In genomic region chr7:148914208-148914777, GRCh38 we compare ENCODE assay signal across 8 cellular contexts. TPM values are rescaled to one million over a fixed set of nuclear protein-coding genes. Genes with fewer than 3 reads are reported as not detected.
DNase-seq lines count a peak whose midpoint lies in the region; ATAC-seq and TF ChIP-seq lines count a peak whose summit lies in the region.

No MANE protein-coding gene starts in this region.

- TF ChIP-seq CTCF in SK-N-SH (IDR thresholded peaks at IDR 0.05) (no peak), brain microvascular endothelial cell (IDR thresholded peaks at IDR 0.05; ENCODE audit: low read depth, low read length, missing control alignments) (no peak), MM.1S (IDR thresholded peaks at IDR 0.05; ENCODE audit: low read length) (no peak)

- H3K9ac ChIP-seq in SK-N-SH (no peak overlapping the region), MM.1S (ENCODE audit: low read length) (no peak overlapping the region)

- no peak for TF ChIP-seq EP300 in SK-N-SH (IDR thresholded peaks at IDR 0.05; ENCODE audit: borderline replicate concordance in 1 of 2, low read depth in 1 of 2, low read length in 1 of 2)

- CTCF ChIA-PET in SK-N-SH (lab: Yijun Ruan, JAX), result interaction anchor here (0.8 to 2.7 kb wide), 6 partner anchors 10 to 339 kb away, joined by 3 to 7 read pairs (median 4); no protein-coding TSS in a partner anchor

- H3K9me2 ChIP-seq in SK-N-SH (no peaks in the 10 kb centered on the region), MM.1S (replicated peaks; ENCODE audit: insufficient read depth, low read length) (no peaks in the 10 kb centered on the region)

- POLR2A ChIA-PET in SK-N-SH (lab: Yijun Ruan, JAX), result no interaction called here

- H3K4me2 ChIP-seq in SK-N-SH (peak overlapping the region; percentile 51), MM.1S (ENCODE audit: low read depth, low read length) (no peak overlapping the region)

- H3F3A ChIP-seq in SK-N-SH (replicated peaks; ENCODE audit: insufficient read depth) (peaks cover 5% of the 10 kb centered on the region), MM.1S (ENCODE audit: insufficient read depth, low read length) (no peaks in the 10 kb centered on the region)

- H3K9me3 ChIP-seq in SK-N-SH (no peaks in the 10 kb centered on the region), MM.1S (replicated peaks; ENCODE audit: insufficient read depth, low read length) (no peaks in the 10 kb centered on the region)

- H3K27me3 ChIP-seq in SK-N-SH (ENCODE audit: insufficient read depth), result peaks cover 5% of the 10 kb centered on the region; the same call in 1 of the 2 replicates
- peaks cover 13% of the 10 kb centered on the region for H3K27me3 ChIP-seq in brain microvascular endothelial cell (replicated peaks)
- no peaks in the 10 kb centered on the region for H3K27me3 ChIP-seq in MM.1S (replicated peaks; ENCODE audit: insufficient read depth, low read length)

- WGBS in SK-N-SH (ENCODE audit: low lambda C conversion rate), result 51% methylated on average over 10 of the region's 10 CpGs

- H3K4me3 ChIP-seq in SK-N-SH (ENCODE audit: low read depth in 2 of 2, low read length in 1 of 2), result no peak overlapping the region
- no peak overlapping the region for H3K4me3 ChIP-seq in brain microvascular endothelial cell (ENCODE audit: low read depth, low read length)
- no peak overlapping the region for H3K4me3 ChIP-seq in MM.1S (ENCODE audit: low read length)

- H3K4me1 ChIP-seq in SK-N-SH (ENCODE audit: control insufficient read depth in 1 of 2, insufficient read depth in 2 of 2, low read depth in 1 of 2, low read length in 1 of 2) (peaks cover 7 to 9% of the 10 kb centered on the region in 2 experiments; a peak in 2 of 4 replicates), MM.1S (ENCODE audit: low read length) (peaks cover 5% of the 10 kb centered on the region; the same call in 1 of the 2 replicates)

- no peak for TF ChIP-seq RAD21 in SK-N-SH (IDR thresholded peaks at IDR 0.05; ENCODE audit: low read length)

- H4K20me1 ChIP-seq in SK-N-SH (ENCODE audit: insufficient read depth), result no peaks in the 10 kb centered on the region
- no peaks in the 10 kb centered on the region for H4K20me1 ChIP-seq in MM.1S (ENCODE audit: insufficient read depth, low read length)

- no peak overlapping the region for H2AFZ ChIP-seq in SK-N-SH (ENCODE audit: low read depth)
- no peak overlapping the region for H2AFZ ChIP-seq in MM.1S (ENCODE audit: low read length)

- ATAC-seq in GM18517 (IDR thresholded peaks at IDR 0.05; ENCODE audit: unreplicated experiment), result peak; percentile 47
- ATAC-seq in HG02884 (IDR thresholded peaks at IDR 0.05; ENCODE audit: unreplicated experiment), result peak; percentile 53

- H3K27ac ChIP-seq in SK-N-SH (ENCODE audit: low read depth in 2 of 2, low read length in 1 of 2) (no peak overlapping the region), brain microvascular endothelial cell (no peak overlapping the region), MM.1S (ENCODE audit: low read length) (no peak overlapping the region)

- DNase-seq in SK-N-SH (no peak), brain microvascular endothelial cell (peak; percentile 69), MM.1S (no peak), NCI-H2081 (lab: John Stamatoyannopoulos, UW) (no peak), NCI-H446 treated with DMSO at 0.1 percent for 48 hours (lab: John Stamatoyannopoulos, UW) (no peak)
- DNase-seq in stimulated activated CD4-positive, alpha-beta T cell treated with anti-CD3 and anti-CD28 coated beads, Interleukin-1b, Interleukin-23, amount 100 ng/mL, for 48 hours, result peak; percentile 71

- H3K36me3 ChIP-seq in SK-N-SH (replicated peaks in 1 of 2; ENCODE audit: control insufficient read depth in 1 of 2, insufficient read depth in 2 of 2, low read length in 1 of 2) (no peaks in the 10 kb centered on the region), brain microvascular endothelial cell (replicated peaks) (no peaks in the 10 kb centered on the region), MM.1S (replicated peaks; ENCODE audit: insufficient read depth, low read length) (no peaks in the 10 kb centered on the region)

- no peaks in the 10 kb centered on the region for H3K79me2 ChIP-seq in SK-N-SH (ENCODE audit: insufficient read depth)
- no peaks in the 10 kb centered on the region for H3K79me2 ChIP-seq in MM.1S (ENCODE audit: low read length)

- in situ Hi-C loops in brain microvascular endothelial cell (cut with HindIII; ENCODE audit: low pct_ligation_motif_present, low sequenced_read_pairs), result no loop called here

TF ChIP-seq in SK-N-SH, 30 proteins besides CTCF, POLR2A, EP300 and RAD21 (continues in another document):
- TF ChIP-seq ZBTB33 (IDR thresholded peaks at IDR 0.05; ENCODE audit: borderline replicate concordance, low read depth) (no peak), RFX5 (IDR thresholded peaks at IDR 0.05; ENCODE audit: low read length) (no peak), MEF2A (IDR thresholded peaks at IDR 0.05; ENCODE audit: borderline replicate concordance, low read depth) (no peak), USF2 (IDR thresholded peaks at IDR 0.05; ENCODE audit: borderline replicate concordance, low read depth, low read length) (no peak), JUND (IDR thresholded peaks at IDR 0.05) (peak; percentile 90), TEAD4 (IDR thresholded peaks at IDR 0.05; ENCODE audit: borderline replicate concordance, insufficient read depth) (peak; percentile 56; the same call in 1 of the 2 replicates), FOSL2 (IDR thresholded peaks at IDR 0.05; ENCODE audit: borderline replicate concordance, low read depth) (peak; percentile 93), SMC3 (IDR thresholded peaks at IDR 0.05; ENCODE audit: low read depth, low read length) (no peak), CHD2 (IDR thresholded peaks at IDR 0.05; ENCODE audit: low read length, partially characterized antibody) (no peak), GABPA (IDR thresholded peaks at IDR 0.05; ENCODE audit: low read depth) (no peak), SIN3A (IDR thresholded peaks at IDR 0.05; ENCODE audit: borderline replicate concordance, low read depth, low read length) (peak; percentile 22; the same call in 1 of the 2 replicates), RXRA (IDR thresholded peaks at IDR 0.05; ENCODE audit: borderline replicate concordance, low read depth) (no peak), ELF1 (IDR thresholded peaks at IDR 0.05) (no peak), NFIC (IDR thresholded peaks at IDR 0.05; ENCODE audit: borderline replicate concordance) (peak; percentile 33; the same call in 1 of the 2 replicates), RCOR1 (IDR thresholded peaks at IDR 0.05; ENCODE audit: low read length) (0 out of 2 replicates have a peak, but pooled peaks have one; percentile 16), YY1 (IDR thresholded peaks at IDR 0.05; ENCODE audit: low read depth) (no peak), TAF1 (IDR thresholded peaks at IDR 0.05; ENCODE audit: borderline replicate concordance, low read depth, low read length) (no peak)
- TF ChIP-seq, protein P1, sequence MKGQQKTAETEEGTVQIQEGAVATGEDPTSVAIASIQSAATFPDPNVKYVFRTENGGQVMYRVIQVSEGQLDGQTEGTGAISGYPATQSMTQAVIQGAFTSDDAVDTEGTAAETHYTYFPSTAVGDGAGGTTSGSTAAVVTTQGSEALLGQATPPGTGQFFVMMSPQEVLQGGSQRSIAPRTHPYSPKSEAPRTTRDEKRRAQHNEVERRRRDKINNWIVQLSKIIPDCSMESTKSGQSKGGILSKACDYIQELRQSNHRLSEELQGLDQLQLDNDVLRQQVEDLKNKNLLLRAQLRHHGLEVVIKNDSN (IDR thresholded peaks at IDR 0.05; ENCODE audit: borderline replicate concordance, low read depth), result peak; percentile 38; the same call in 1 of the 2 replicates
- TF ChIP-seq, protein P2, sequence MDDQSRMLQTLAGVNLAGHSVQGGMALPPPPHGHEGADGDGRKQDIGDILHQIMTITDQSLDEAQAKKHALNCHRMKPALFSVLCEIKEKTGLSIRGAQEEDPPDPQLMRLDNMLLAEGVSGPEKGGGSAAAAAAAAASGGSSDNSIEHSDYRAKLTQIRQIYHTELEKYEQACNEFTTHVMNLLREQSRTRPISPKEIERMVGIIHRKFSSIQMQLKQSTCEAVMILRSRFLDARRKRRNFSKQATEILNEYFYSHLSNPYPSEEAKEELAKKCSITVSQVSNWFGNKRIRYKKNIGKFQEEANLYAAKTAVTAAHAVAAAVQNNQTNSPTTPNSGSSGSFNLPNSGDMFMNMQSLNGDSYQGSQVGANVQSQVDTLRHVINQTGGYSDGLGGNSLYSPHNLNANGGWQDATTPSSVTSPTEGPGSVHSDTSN (IDR thresholded peaks at IDR 0.05), result peak; percentile 62

RNA-seq across cellular contexts. Expression of gene EZH2, which starts 30.2 kb away (rescaled TPM):
- 30.6 and 32.7 TPM in 2 replicates for polyA plus RNA-seq in SK-N-SH (2012; rRNA removed)
- 27.1 and 28.1 TPM in 2 replicates for polyA plus RNA-seq in SK-N-SH (2012; cell fraction: cytosol; rRNA removed)
- polyA plus RNA-seq in SK-N-SH (2012; cell fraction: nucleus; rRNA removed), result 56.9 and 84.1 TPM in 2 replicates

Comparison
In these comparisons a context has a peak if more than half of its experiments do, and no peak if none do; other contexts are left out.
1. DNase-seq: peak in brain microvascular endothelial cell (single experiment) and stimulated activated CD4-positive, alpha-beta T cell treated with anti-CD3 and anti-CD28 coated beads, Interleukin-1b, Interleukin-23, amount 100 ng/mL, for 48 hours (single experiment); none in SK-N-SH (single experiment), MM.1S (single experiment), NCI-H2081 (0 of 2) and NCI-H446 treated with DMSO at 0.1 percent for 48 hours (single experiment).